ENCODE assay signal across 8 cellular contexts in the genomic region with DNA sequence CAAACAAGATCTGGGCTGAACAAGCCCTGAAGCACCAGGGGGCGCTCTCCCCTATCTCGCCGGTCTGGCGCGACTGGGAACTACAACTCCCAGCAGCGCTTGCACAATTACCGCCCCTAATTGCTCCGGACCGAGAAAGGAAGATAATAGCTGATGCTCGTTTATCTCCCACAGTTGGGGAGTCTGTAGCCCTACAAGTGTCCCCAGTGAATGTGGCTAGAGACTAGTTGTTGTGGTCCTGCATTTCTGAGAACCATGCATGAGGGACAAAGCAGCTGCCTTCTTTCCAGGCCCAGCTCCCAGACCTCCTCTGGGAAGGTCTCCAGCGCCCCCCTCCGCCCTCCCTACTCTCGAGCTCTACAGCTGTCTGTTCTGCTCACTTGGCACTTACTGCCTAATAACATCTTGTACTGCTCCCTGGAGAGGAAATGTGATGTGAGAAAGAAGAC. TPM values are rescaled to one million over a fixed set of nuclear protein-coding genes. Genes with fewer than 3 reads are reported as not detected.
A peak's percentile ranks its signal among the peaks of the same experiment; 100 is the strongest.
DNase-seq lines count a peak whose midpoint lies in the region; ATAC-seq, FAIRE-seq and TF ChIP-seq lines count a peak whose summit lies in the region.

No MANE protein-coding gene starts in this region.

- no peak overlapping the region for H3K27ac Mint-ChIP-seq in activated CD4-positive, alpha-beta T cell treated with anti-CD3 and anti-CD28 coated beads, Interleukin-2, amount 10 ng/mL, durations not matched to agents 24 days and 14 days

- no peak overlapping the region for H3K27ac ChIP-seq in 22Rv1
- H3K27ac ChIP-seq in coronary artery = peak overlapping the region; percentile 80 to 82
- H3K27ac ChIP-seq in left lung = peak overlapping the region in 1 of 2 donors; percentile 58

- peaks cover 16% of the 10 kb centered on the region for H3K4me1 Mint-ChIP-seq in activated CD4-positive, alpha-beta T cell treated with anti-CD3 and anti-CD28 coated beads, Interleukin-2, amount 10 ng/mL, durations not matched to agents 24 days and 14 days

- FAIRE-seq in GM18507 (lab: Jason Lieb, UNC) = peak; percentile 90

- H3K27me3 ChIP-seq in left lung = peaks cover 11 to 18% of the 10 kb centered on the region in 2 donors

- H3K9me3 Mint-ChIP-seq in activated CD4-positive, alpha-beta T cell treated with anti-CD3 and anti-CD28 coated beads, Interleukin-2, amount 10 ng/mL, durations not matched to agents 24 days and 14 days = no peaks in the 10 kb centered on the region

- no peaks in the 10 kb centered on the region for H3K9me3 ChIP-seq in left lung

- peak; percentile 96 for TF ChIP-seq CTCF in 22Rv1 (IDR thresholded peaks at IDR 0.05)
- peak; percentile 90 for TF ChIP-seq CTCF in coronary artery (IDR thresholded peaks at IDR 0.05)
- peak; percentile 95 for TF ChIP-seq CTCF in left lung (IDR thresholded peaks at IDR 0.05)

- intact Hi-C loops in activated CD4-positive, alpha-beta T cell treated with anti-CD3 and anti-CD28 coated beads, Interleukin-2, amount 10 ng/mL, durations not matched to agents 24 days and 14 days (cut with micrococcal nuclease) = loop anchor here (1.0 kb wide), 2 partner anchors 35 to 55 kb away; partner anchors contain the start of gene NRXN2
- intact Hi-C loops in left lung (cut with DNase I) = no loop called here

- H3K36me3 ChIP-seq in left lung = no peaks in the 10 kb centered on the region

- DNase-seq in GM18507 (ENCODE audit: extremely low spot score, insufficient read length, low read depth) = peak; percentile 82
- DNase-seq in NCI-H69 (lab: John Stamatoyannopoulos, UW) = peak; percentile 91
- DNase-seq in activated CD4-positive, alpha-beta T cell treated with anti-CD3 and anti-CD28 coated beads, Interleukin-2, amount 10 ng/mL, durations not matched to agents 24 days and 14 days = peak; percentile 97
- peak; percentile 88 for DNase-seq in coronary artery (ENCODE audit: low spot score)
- peak; percentile 87 to 95 for DNase-seq in left lung
- DNase-seq in stimulated activated CD4-positive, alpha-beta T cell treated with anti-CD3 and anti-CD28 coated beads, Interleukin-2, amount 100 ng/mL, for 24 hours = peak; percentile 96 to 97

- H3K4me3 Mint-ChIP-seq in activated CD4-positive, alpha-beta T cell treated with anti-CD3 and anti-CD28 coated beads, Interleukin-2, amount 10 ng/mL, durations not matched to agents 24 days and 14 days = peak overlapping the region; percentile 51

- H3K4me3 ChIP-seq in coronary artery = peak overlapping the region; percentile 64
- H3K4me3 ChIP-seq in left lung = peak overlapping the region; percentile 13 to 34

- H3K4me1 ChIP-seq in left lung = peaks cover 0 to 15% of the 10 kb centered on the region in 2 donors

- peaks cover 31% of the 10 kb centered on the region for H3K27me3 Mint-ChIP-seq in activated CD4-positive, alpha-beta T cell treated with anti-CD3 and anti-CD28 coated beads, Interleukin-2, amount 10 ng/mL, durations not matched to agents 24 days and 14 days

- no peaks in the 10 kb centered on the region for H3K36me3 Mint-ChIP-seq in activated CD4-positive, alpha-beta T cell treated with anti-CD3 and anti-CD28 coated beads, Interleukin-2, amount 10 ng/mL, durations not matched to agents 24 days and 14 days (ENCODE audit: low read depth)

- ATAC-seq in HG03565 (IDR thresholded peaks at IDR 0.05; ENCODE audit: unreplicated experiment) (peak; percentile 61), left lung (peak; percentile 96)

RNA-seq across cellular contexts. Expression of gene NRXN2, which starts 34.4 kb away (rescaled TPM):
- total RNA-seq in activated CD4-positive, alpha-beta T cell treated with anti-CD3 and anti-CD28 coated beads, Interleukin-2, amount 10 ng/mL, durations not matched to agents 24 days and 14 days = 0.61 TPM in 1 of 2 replicates, not detected in the other
- 1 to 10 TPM; 3.5 to 7.9 TPM for total RNA-seq in left lung

RNA-seq across cellular contexts. Expression of gene RASGRP2, which starts 55.4 kb away (rescaled TPM):
- 13.4 and 14.5 TPM in 2 replicates for total RNA-seq in activated CD4-positive, alpha-beta T cell treated with anti-CD3 and anti-CD28 coated beads, Interleukin-2, amount 10 ng/mL, durations not matched to agents 24 days and 14 days
- total RNA-seq in left lung = 10 to 100 TPM; 10.8 to 35.3 TPM
